9 cellular contexts compared by ENCODE assay signal in genomic region chr11:110428956-110429613, GRCh38. TPM values are rescaled to one million over a fixed set of nuclear protein-coding genes. Genes with fewer than 3 reads are reported as not detected.
DNase-seq lines count a peak whose midpoint lies in the region; ATAC-seq and TF ChIP-seq lines count a peak whose summit lies in the region.
"Had no signal": no experiment of that assay in that cellular context is flagged by ENCODE, and none has a peak within 500 bp of the region (broad histone marks: within the 10 kb centered on the region; RNA-seq: fewer than 3 reads in every experiment).

No MANE protein-coding gene starts in this region.

- peaks cover 12 to 24% of the 10 kb centered on the region in 2 donors for H3K4me1 ChIP-seq in thoracic aorta (ENCODE audit: control insufficient read depth in 1 of 2, low read depth in 2 of 2)

- no peak for DNase-seq in activated T-cell treated with anti-CD3 and anti-CD28 coated beads, Interleukin-2, amount 50 U/mL, for 24 hours
- DNase-seq in activated T-cell treated with anti-CD3 and anti-CD28 coated beads for 4 hours (no peak), thoracic aorta (ENCODE audit: low spot score) (no peak), NCI-H2227 treated with DMSO at 0.1 percent for 48 hours (lab: John Stamatoyannopoulos, UW) (no peak)
- DNase-seq: NCI-H187 treated with DMSO at 0.1 percent for 48 hours had no signal

- H3K27ac ChIP-seq in layer of hippocampus (ENCODE audit: low read depth, low read length) (peak overlapping the region; percentile 77), thoracic aorta (peak overlapping the region; percentile 63 to 87)

- H3K4me3 ChIP-seq in thoracic aorta, result peak overlapping the region; percentile 86

- H3K9me3 Mint-ChIP-seq in activated T-cell treated with anti-CD3 and anti-CD28 coated beads, Interleukin-2, amount 50 U/mL, for 24 hours, result no peaks in the 10 kb centered on the region
- no peaks in the 10 kb centered on the region for H3K9me3 Mint-ChIP-seq in activated naive CD4-positive, alpha-beta T cell treated with anti-CD3 and anti-CD28 coated beads, Interleukin-2, amount 50 U/mL, for 24 hours

- no peaks in the 10 kb centered on the region for H3K36me3 ChIP-seq in thoracic aorta

- peaks cover 44% of the 10 kb centered on the region for H3K4me1 Mint-ChIP-seq in activated T-cell treated with anti-CD3 and anti-CD28 coated beads, Interleukin-2, amount 50 U/mL, for 24 hours (ENCODE audit: low read depth)
- H3K4me1 Mint-ChIP-seq in activated naive CD4-positive, alpha-beta T cell treated with anti-CD3 and anti-CD28 coated beads, Interleukin-2, amount 50 U/mL, for 24 hours, result peaks cover 46% of the 10 kb centered on the region

- no peaks in the 10 kb centered on the region for H3K27me3 Mint-ChIP-seq in activated T-cell treated with anti-CD3 and anti-CD28 coated beads, Interleukin-2, amount 50 U/mL, for 24 hours
- no peaks in the 10 kb centered on the region for H3K27me3 Mint-ChIP-seq in activated naive CD4-positive, alpha-beta T cell treated with anti-CD3 and anti-CD28 coated beads, Interleukin-2, amount 50 U/mL, for 24 hours

- ATAC-seq in thoracic aorta (ENCODE audit: insufficient number of reproducible peaks, low FRiP score, low read depth) (no peak), GM19467 (IDR thresholded peaks at IDR 0.05; ENCODE audit: unreplicated experiment) (no peak), HG02678 (IDR thresholded peaks at IDR 0.05; ENCODE audit: unreplicated experiment) (no peak)

- no peaks in the 10 kb centered on the region for H3K27me3 ChIP-seq in layer of hippocampus (ENCODE audit: control insufficient read depth, insufficient read depth, low read length)
- no peaks in the 10 kb centered on the region for H3K27me3 ChIP-seq in thoracic aorta (replicated peaks; ENCODE audit: insufficient read depth)

- peak overlapping the region; percentile 78 for H3K27ac Mint-ChIP-seq in activated T-cell treated with anti-CD3 and anti-CD28 coated beads, Interleukin-2, amount 50 U/mL, for 24 hours
- peak overlapping the region; percentile 57 for H3K27ac Mint-ChIP-seq in activated naive CD4-positive, alpha-beta T cell treated with anti-CD3 and anti-CD28 coated beads, Interleukin-2, amount 50 U/mL, for 24 hours

- peaks cover 12% of the 10 kb centered on the region for H3K36me3 Mint-ChIP-seq in activated T-cell treated with anti-CD3 and anti-CD28 coated beads, Interleukin-2, amount 50 U/mL, for 24 hours (ENCODE audit: low read depth)
- no peaks in the 10 kb centered on the region for H3K36me3 Mint-ChIP-seq in activated naive CD4-positive, alpha-beta T cell treated with anti-CD3 and anti-CD28 coated beads, Interleukin-2, amount 50 U/mL, for 24 hours

- peak overlapping the region; percentile 78 for H3K4me3 Mint-ChIP-seq in activated T-cell treated with anti-CD3 and anti-CD28 coated beads, Interleukin-2, amount 50 U/mL, for 24 hours
- H3K4me3 Mint-ChIP-seq in activated naive CD4-positive, alpha-beta T cell treated with anti-CD3 and anti-CD28 coated beads, Interleukin-2, amount 50 U/mL, for 24 hours, result peak overlapping the region; percentile 86

- no peak for TF ChIP-seq CTCF in thoracic aorta (IDR thresholded peaks at IDR 0.05)

- no peaks in the 10 kb centered on the region for H3K9me3 ChIP-seq in thoracic aorta

RNA-seq across cellular contexts. Expression of gene FDX1, which starts 0.7 kb away (rescaled TPM):
- total RNA-seq in thoracic aorta, result 10 to 100 TPM in 1 of 2 donors, 1 to 10 TPM in 1; 8.0 to 16.9 TPM
